ENCODE assay signal across 8 cellular contexts in genomic region chr11:43504316-43504950, GRCh38.
DNase-seq lines count a peak whose midpoint lies in the region; FAIRE-seq and TF ChIP-seq lines count a peak whose summit lies in the region.

No MANE protein-coding gene starts in this region.

- POLR2A ChIA-PET in RWPE1 (lab: Yijun Ruan, JAX; ENCODE audit: low non-redundant PET) = no interaction called here

- no peaks in the 10 kb centered on the region for H4K20me1 ChIP-seq in hepatocyte (ENCODE audit: insufficient read depth, poor library complexity, severe bottlenecking)

- no peak overlapping the region for H3K27ac ChIP-seq in RWPE1
- H3K27ac ChIP-seq in hepatocyte = no peak overlapping the region

- CTCF ChIA-PET in RWPE1 (lab: Yijun Ruan, JAX) = interaction anchor here (0.5 to 1.8 kb wide), 17 partner anchors 9 to 428 kb away, joined by 3 to 19 read pairs (median 4); no protein-coding TSS in a partner anchor

- H3K4me2 ChIP-seq in hepatocyte = no peak overlapping the region

- H3K9me3 ChIP-seq in hepatocyte (ENCODE audit: low read depth) = no peaks in the 10 kb centered on the region

- no peaks in the 10 kb centered on the region for H3K79me2 ChIP-seq in hepatocyte

- no peaks in the 10 kb centered on the region for H3K36me3 ChIP-seq in hepatocyte (replicated peaks; ENCODE audit: insufficient read depth, low read depth)

- TF ChIP-seq CTCF in AG10803 (conservative IDR thresholded peaks at IDR 0.05; ENCODE audit: low read length) (peak; percentile 43), RWPE1 (conservative IDR thresholded peaks at IDR 0.05; ENCODE audit: low read depth) (no peak), hepatocyte (IDR thresholded peaks at IDR 0.05; ENCODE audit: poor library complexity) (peak; percentile 33)

- DNase-seq in AG10803 (ENCODE audit: low read depth) (peak; percentile 11), GM19240 (ENCODE audit: insufficient read length, low spot score) (peak; percentile 22), RWPE1 (ENCODE audit: low spot score) (peak; percentile 51), hepatocyte (ENCODE audit: low spot score) (no peak), RCC 7860 (ENCODE audit: low spot score) (no peak), midbrain (lab: John Stamatoyannopoulos, UW) (no peak), SIG-M5 (lab: John Stamatoyannopoulos, UW) (no peak), H4 (ENCODE audit: low spot score) (no peak)

- no peak for FAIRE-seq in RCC 7860 (lab: Jason Lieb, UNC)

- H3K4me3 ChIP-seq in AG10803 (ENCODE audit: low read length) = no peak overlapping the region
- H3K4me3 ChIP-seq in hepatocyte = no peak overlapping the region

- WGBS in hepatocyte (ENCODE audit: low lambda C conversion rate, missing lambda C conversion rate) = 78% methylated on average over 7 of the region's 7 CpGs

- H3K27me3 ChIP-seq in hepatocyte = no peaks in the 10 kb centered on the region

- no peaks in the 10 kb centered on the region for H3K9me2 ChIP-seq in hepatocyte (replicated peaks; ENCODE audit: insufficient read depth)

- no peak overlapping the region for H2AFZ ChIP-seq in hepatocyte

- no peaks in the 10 kb centered on the region for H3K4me1 ChIP-seq in hepatocyte (ENCODE audit: insufficient read depth)

Comparison
In these comparisons a context has a peak if more than half of its experiments do, and no peak if none do; other contexts are left out.
1. DNase-seq: peak in AG10803 (single experiment), GM19240 (single experiment) and RWPE1 (single experiment); none in hepatocyte (single experiment), RCC 7860 (single experiment), midbrain (single experiment), SIG-M5 (single experiment) and H4 (single experiment).